9 cellular contexts compared by ENCODE assay signal in genomic region chr11:100830978-100831732, GRCh38.
A peak's percentile ranks its signal among the peaks of the same experiment; 100 is the strongest.
DNase-seq lines count a peak whose midpoint lies in the region; ATAC-seq and TF ChIP-seq lines count a peak whose summit lies in the region.
"Had no signal": no experiment of that assay in that cellular context is flagged by ENCODE, and none has a peak within 500 bp of the region (broad histone marks: within the 10 kb centered on the region; RNA-seq: fewer than 3 reads in every experiment).

No MANE protein-coding gene starts in this region.

- no peak overlapping the region for H3K4me3 Mint-ChIP-seq in HFFc6

- TF ChIP-seq POLR2A in stomach (IDR thresholded peaks at IDR 0.05) = no peak

- no peak for ATAC-seq in HG02973 (IDR thresholded peaks at IDR 0.05; ENCODE audit: unreplicated experiment)
- no peak for ATAC-seq in HG02759 (IDR thresholded peaks at IDR 0.05; ENCODE audit: unreplicated experiment)

- H3K27ac ChIP-seq in left ventricle myocardium inferior (replicated peaks) (peak overlapping the region; percentile 31), stomach (peak overlapping the region in 3 of 5 donors; percentile 11 to 33 (median 32))

- H3K36me3 ChIP-seq in left ventricle myocardium inferior = no peaks in the 10 kb centered on the region
- H3K36me3 ChIP-seq in stomach = no peaks in the 10 kb centered on the region

- intact Hi-C loops in left ventricle myocardium inferior (cut with micrococcal nuclease) (no loop called here), stomach (cut with DNase I; ENCODE audit: low total_unique reads) (no loop called here)

- TF ChIP-seq CTCF in HFFc6 (IDR thresholded peaks at IDR 0.05) (no peak), astrocyte of the spinal cord (IDR thresholded peaks at IDR 0.05; ENCODE audit: low read depth, low read length) (no peak), left ventricle myocardium inferior (IDR thresholded peaks at IDR 0.05; ENCODE audit: borderline replicate concordance) (no peak), stomach (IDR thresholded peaks at IDR 0.05) (no peak)

- in situ Hi-C loops in astrocyte of the spinal cord (cut with HindIII; ENCODE audit: low sequenced_read_pairs) = no loop called here

- no peak overlapping the region; the same call in 1 of the 2 replicates for H3K27ac Mint-ChIP-seq in HFFc6

- peaks cover 2% of the 10 kb centered on the region; the same call in 1 of the 2 replicates for H3K27me3 Mint-ChIP-seq in HFFc6 (ENCODE audit: insufficient read depth)

- 27 to 35% (median 33%) methylated on average over 6 of the region's 6 CpGs for WGBS in stomach, 5 donors

- H3K9me3 ChIP-seq in left ventricle myocardium inferior (replicated peaks) (no peaks in the 10 kb centered on the region), stomach (no peaks in the 10 kb centered on the region)

- DNase-seq in HFFc6 (peak; percentile 25), astrocyte of the spinal cord (ENCODE audit: low read depth, low spot score) (peak; percentile 70), left ventricle myocardium inferior (no peak), stomach (no peak), RPMI8226 (no peak)
- DNase-seq: activated CD4-positive, alpha-beta T cell treated with anti-CD3 and anti-CD28 coated beads, Interleukin-2, amount 50 U/mL, for 48 hours; hippocampal formation had no signal

- H3K27me3 ChIP-seq in left ventricle myocardium inferior (ENCODE audit: low read depth) (no peaks in the 10 kb centered on the region), stomach (no peaks in the 10 kb centered on the region)

- no peaks in the 10 kb centered on the region for H3K36me3 Mint-ChIP-seq in HFFc6 (ENCODE audit: low read depth)

- H3K4me1 ChIP-seq in left ventricle myocardium inferior (peaks cover 35% of the 10 kb centered on the region), stomach (peaks cover 14 to 53% (median 27%) of the 10 kb centered on the region in 4 donors)

- TF ChIP-seq EP300 in stomach (IDR thresholded peaks at IDR 0.05) = no peak

- no peaks in the 10 kb centered on the region for H3K9me3 Mint-ChIP-seq in HFFc6

- H3K4me3 ChIP-seq in astrocyte of the spinal cord (ENCODE audit: low read depth, low read length) (no peak overlapping the region), left ventricle myocardium inferior (peak overlapping the region; percentile 18), stomach (no peak overlapping the region)

- peaks cover 34% of the 10 kb centered on the region for H3K4me1 Mint-ChIP-seq in HFFc6 (ENCODE audit: low read depth)

Comparison
In these comparisons a context has a peak if more than half of its experiments do, and no peak if none do; other contexts are left out.
1. DNase-seq: peak in HFFc6 (single experiment) and astrocyte of the spinal cord (single experiment); none in left ventricle myocardium inferior (single experiment), stomach (single experiment) and RPMI8226 (single experiment).